13 cellular contexts compared by ENCODE assay signal in the genomic region with DNA sequence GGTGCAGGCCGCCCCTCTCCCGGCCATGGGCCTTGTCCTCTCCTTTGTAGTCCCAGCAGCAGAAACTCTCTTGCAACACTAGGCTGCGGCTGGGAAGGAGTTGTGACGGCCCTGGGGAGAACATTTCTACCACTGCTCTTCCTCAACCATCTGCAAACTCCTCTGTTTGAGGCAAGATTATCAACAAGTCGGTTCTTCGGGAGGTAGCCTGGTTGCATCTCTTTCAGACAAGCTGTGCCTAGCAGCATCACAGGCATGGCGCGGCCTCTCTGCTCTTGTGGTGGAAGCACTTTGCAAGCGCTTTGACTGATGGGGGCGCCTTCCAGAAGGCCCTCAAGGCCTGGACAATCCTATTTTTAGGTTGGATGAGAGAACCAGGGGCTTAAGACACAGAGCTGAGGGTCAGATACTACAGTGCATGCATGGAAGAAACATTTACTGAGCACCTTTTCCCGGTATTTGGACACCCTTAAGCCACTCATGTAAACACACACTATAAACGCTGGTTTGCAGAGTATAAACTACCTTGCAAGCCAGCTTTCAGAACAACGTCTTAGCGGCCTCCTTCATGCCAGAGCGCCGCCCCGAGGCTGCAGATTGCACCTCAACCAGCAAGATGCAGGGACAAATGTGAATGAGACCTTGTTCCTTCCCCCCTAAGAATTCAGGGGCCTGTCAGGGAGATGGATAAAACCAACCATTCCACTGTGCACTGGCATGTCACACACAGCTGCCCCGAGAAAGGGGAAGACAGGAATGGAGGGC. TPM values are rescaled to one million over a fixed set of nuclear protein-coding genes. Genes with fewer than 3 reads are reported as not detected.
DNase-seq lines count a peak whose midpoint lies in the region; ATAC-seq and TF ChIP-seq lines count a peak whose summit lies in the region.
"Had no signal": no experiment of that assay in that cellular context is flagged by ENCODE, and none has a peak within 500 bp of the region (broad histone marks: within the 10 kb centered on the region; RNA-seq: fewer than 3 reads in every experiment).

No MANE protein-coding gene starts in this region.

- H3K27me3 ChIP-seq in mammary epithelial cell (ENCODE audit: insufficient read depth, low read length) (peaks cover 3% of the 10 kb centered on the region), lower lobe of right lung (ENCODE audit: low read depth) (peaks cover 34% of the 10 kb centered on the region), thoracic aorta (replicated peaks; ENCODE audit: insufficient read depth) (no peaks in the 10 kb centered on the region)

- dilution Hi-C loops in mammary epithelial cell (cut with HindIII; ENCODE audit: low sequenced_read_pairs), result loop anchor here (5.0 kb wide), 3 partner anchors 48 to 87 kb away; no protein-coding TSS in a partner anchor

- H4K20me1 ChIP-seq in mammary epithelial cell (ENCODE audit: insufficient read depth, low read length), result no peaks in the 10 kb centered on the region

- DNase-seq in DMS153 (lab: John Stamatoyannopoulos, UW), result peak; percentile 4
- no peak for DNase-seq in DMS153 treated with DMSO at 0.1 percent for 48 hours (lab: John Stamatoyannopoulos, UW; ENCODE audit: unreplicated experiment)
- DNase-seq in mammary epithelial cell, result no peak
- no peak for DNase-seq in lower lobe of right lung
- no peak for DNase-seq in thoracic aorta (ENCODE audit: low spot score)
- DNase-seq in activated CD4-positive, CD25-positive, alpha-beta regulatory T cell treated with anti-CD3 and anti-CD28 coated beads, Interleukin-2, amount 50 U/mL, for 72 hours, result no peak
- DNase-seq in GM10266 (ENCODE audit: extremely low spot score), result no peak
- DNase-seq: activated T-cell treated with anti-CD3 and anti-CD28 coated beads, Interleukin-2, amount 50 U/mL, for 4 hours; effector CD4-positive, alpha-beta T cell; left colon; T-helper 1 cell had no signal

- in situ Hi-C loops in mammary epithelial cell (cut with MboI; ENCODE audit: low sequenced_read_pairs in 2 of 2), result no loop called here

- H2AFZ ChIP-seq in mammary epithelial cell (ENCODE audit: low read depth, low read length), result peak overlapping the region; percentile 75

- H3K9ac ChIP-seq in mammary epithelial cell (ENCODE audit: insufficient read depth, low read length), result peak overlapping the region; percentile 0

- H3K4me3 ChIP-seq in mammary epithelial cell (replicated peaks in 1 of 3; ENCODE audit: insufficient read depth in 1 of 3, low read depth in 2 of 3, low read length in 3 of 3) (no peak overlapping the region), lower lobe of right lung (peak overlapping the region; percentile 46), thoracic aorta (peak overlapping the region; percentile 80)

- 44% methylated on average over 17 of the region's 18 CpGs for WGBS in mammary epithelial cell (ENCODE audit: low coverage, missing lambda C conversion rate)

- TF ChIP-seq CTCF in mammary epithelial cell (conservative IDR thresholded peaks at IDR 0.05 in 1 of 2, IDR thresholded peaks at IDR 0.05 in 1 of 2; ENCODE audit: extremely low read depth in 1 of 2, insufficient read depth in 1 of 2, low read depth in 1 of 2, low read length in 2 of 2) (no peak), lower lobe of right lung (IDR thresholded peaks at IDR 0.05) (no peak), thoracic aorta (IDR thresholded peaks at IDR 0.05) (no peak), GM10266 (IDR thresholded peaks at IDR 0.05; ENCODE audit: control insufficient read depth, insufficient read depth, low read depth, missing control alignments) (no peak)

- H3K27ac ChIP-seq in mammary epithelial cell (ENCODE audit: insufficient read depth, low read depth, low read length) (no peak overlapping the region), lower lobe of right lung (no peak overlapping the region), thoracic aorta (peak overlapping the region; percentile 54 to 66)
- H3K27ac ChIP-seq: 22Rv1 had no signal

- H3K36me3 ChIP-seq in mammary epithelial cell (ENCODE audit: insufficient read depth, low read length) (no peaks in the 10 kb centered on the region), lower lobe of right lung (no peaks in the 10 kb centered on the region), thoracic aorta (no peaks in the 10 kb centered on the region)

- ATAC-seq in lower lobe of right lung, result no peak
- ATAC-seq in thoracic aorta (ENCODE audit: insufficient number of reproducible peaks, low FRiP score, low read depth), result no peak
- no peak for ATAC-seq in HG03520 (IDR thresholded peaks at IDR 0.05; ENCODE audit: unreplicated experiment)

- BruUV-seq in mammary epithelial cell (replicated peaks; lab: Mats Ljungman, UMichigan), result no TSS peak

- H3K79me2 ChIP-seq in mammary epithelial cell (ENCODE audit: insufficient read depth, low read length), result no peaks in the 10 kb centered on the region

- CTCF ChIA-PET in mammary epithelial cell (lab: Charles Lee; ENCODE audit: low non-redundant PET), result interaction anchor here (0.6 kb wide), 1 partner anchor 1153 kb away, joined by 7 read pairs; no protein-coding TSS in a partner anchor

- H3K4me1 ChIP-seq in mammary epithelial cell (ENCODE audit: insufficient read depth, low read length), result peaks cover 5% of the 10 kb centered on the region
- H3K4me1 ChIP-seq in lower lobe of right lung, result no peaks in the 10 kb centered on the region
- peaks cover 8 to 33% of the 10 kb centered on the region in 2 donors for H3K4me1 ChIP-seq in thoracic aorta (ENCODE audit: control insufficient read depth in 1 of 2, low read depth in 2 of 2)

- intact Hi-C loops in mammary epithelial cell (cut with micrococcal nuclease), result loop anchor here (1.0 to 5.0 kb wide), 2 partner anchors 52 to 134 kb away; no protein-coding TSS in a partner anchor
- intact Hi-C loops in lower lobe of right lung (cut with DNase I), result no loop called here

- no peaks in the 10 kb centered on the region for H3K9me3 ChIP-seq in mammary epithelial cell (replicated peaks; ENCODE audit: insufficient read depth, low read length)
- H3K9me3 ChIP-seq in lower lobe of right lung, result no peaks in the 10 kb centered on the region
- no peaks in the 10 kb centered on the region for H3K9me3 ChIP-seq in thoracic aorta

- H3K4me2 ChIP-seq in mammary epithelial cell (ENCODE audit: insufficient read depth, low read depth, low read length), result peak overlapping the region; percentile 83

RNA-seq across cellular contexts. Expression of gene PRIMA1, which starts 1.3 kb away (rescaled TPM):
- total RNA-seq in mammary epithelial cell (under 1 TPM; 0.17 to 0.31 TPM), lower lobe of right lung (3.0 TPM), thoracic aorta (1 to 10 TPM; 2.3 to 3.5 TPM)
- 0.06 TPM for polyA plus RNA-seq in mammary epithelial cell
- polyA minus RNA-seq in mammary epithelial cell, result not detected
- total RNA-seq: activated T-cell treated with anti-CD3 and anti-CD28 coated beads, Interleukin-2, amount 50 U/mL, for 4 hours had no signal

Comparison
In these comparisons a context has a peak if more than half of its experiments do, and no peak if none do; other contexts are left out.
1. H3K27ac ChIP-seq: peak in thoracic aorta (2 of 2); none in mammary epithelial cell (single experiment) and lower lobe of right lung (single experiment).
2. H3K4me3 ChIP-seq: peak in lower lobe of right lung (single experiment) and thoracic aorta (single experiment); none in mammary epithelial cell (0 of 3).